In the genomic region with DNA sequence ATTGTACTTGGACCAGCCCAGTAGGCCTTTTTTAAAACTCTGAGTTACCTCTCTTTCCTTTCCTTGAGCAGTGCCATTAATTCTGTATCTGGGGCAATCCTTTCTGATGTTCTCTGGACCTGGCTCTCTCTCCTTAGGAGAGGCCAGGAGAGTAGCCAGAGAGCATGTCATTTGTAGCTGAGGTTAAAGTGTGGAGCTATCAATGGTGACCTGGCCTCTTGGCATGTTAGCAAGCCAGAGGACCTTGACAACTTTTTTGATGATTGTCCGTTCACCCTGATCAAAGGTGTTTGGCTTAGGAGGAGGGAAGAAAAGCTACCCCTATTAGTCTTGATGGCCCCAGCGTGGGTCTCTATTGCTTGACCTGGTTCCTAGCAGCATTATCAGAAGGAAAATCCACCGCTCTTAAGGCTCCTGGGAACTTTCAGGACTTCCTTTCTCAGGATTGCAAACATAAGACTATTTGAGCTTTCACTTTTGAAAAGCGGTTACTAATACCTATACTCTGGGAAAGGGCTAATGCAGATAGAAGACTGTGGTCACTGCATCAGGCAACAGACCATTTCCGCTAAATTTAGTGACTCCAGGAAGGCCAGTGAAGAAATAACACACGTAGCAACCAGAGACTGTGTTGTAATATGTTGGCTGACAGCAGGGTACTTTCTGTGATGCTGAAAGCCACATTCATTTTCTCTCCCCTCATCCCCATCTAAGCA, we compare ENCODE assay signal across 9 cellular contexts. TPM values are rescaled to one million over a fixed set of nuclear protein-coding genes. Genes with fewer than 3 reads are reported as not detected.
DNase-seq lines count a peak whose midpoint lies in the region; ATAC-seq and TF ChIP-seq lines count a peak whose summit lies in the region.
"Had no signal": no experiment of that assay in that cellular context is flagged by ENCODE, and none has a peak within 500 bp of the region (broad histone marks: within the 10 kb centered on the region; RNA-seq: fewer than 3 reads in every experiment).

No MANE protein-coding gene starts in this region.

- peaks cover 0 to 3% (median 0%) of the 10 kb centered on the region in 3 donors for H3K27me3 Mint-ChIP-seq in immature natural killer cell (ENCODE audit: low read depth in 3 of 3)
- no peaks in the 10 kb centered on the region for H3K27me3 Mint-ChIP-seq in endodermal cell (ENCODE audit: insufficient read depth)

- H3K4me1 Mint-ChIP-seq in immature natural killer cell (peaks cover 51 to 55% of the 10 kb centered on the region in 2 donors), endodermal cell (peaks cover 5% of the 10 kb centered on the region)

- H3K4me3 Mint-ChIP-seq in immature natural killer cell (peak overlapping the region; percentile 32 to 68 (median 38)), endodermal cell (no peak overlapping the region)

- peak; percentile 24 for DNase-seq in NK-92 treated with Interleukin-12 subunit alpha and Interleukin-12 subunit beta, amount 100 ng/mL, for 24 hours (lab: John Stamatoyannopoulos, UW)
- DNase-seq in NK-92 (lab: John Stamatoyannopoulos, UW; ENCODE audit: unreplicated experiment) (no peak), immature natural killer cell (peak; percentile 29 to 38 (median 36)), endodermal cell (no peak), MG63 (no peak)
- DNase-seq in activated naive CD4-positive, alpha-beta T cell treated with anti-CD3 and anti-CD28 coated beads, Interleukin-2, amount 50 U/mL, for 72 hours (ENCODE audit: low spot score in 2 of 2): no peak
- DNase-seq in activated CD4-positive, alpha-beta T cell treated with anti-CD3 and anti-CD28 coated beads, Interleukin-2, amount 50 U/mL, for 1 hour: no peak
- DNase-seq: foreskin melanocyte had no signal

- H3K4me1 ChIP-seq in subcutaneous abdominal adipose tissue (ENCODE audit: control insufficient read depth in 5 of 5, insufficient read depth in 5 of 5, low read length in 5 of 5): peaks cover 16 to 76% (median 44%) of the 10 kb centered on the region in 5 donors
- peaks cover 7% of the 10 kb centered on the region for H3K4me1 ChIP-seq in endodermal cell (ENCODE audit: control insufficient read depth, insufficient read depth, low read length)

- H3K9me3 ChIP-seq in subcutaneous abdominal adipose tissue (ENCODE audit: control insufficient read depth in 5 of 5, low read length in 5 of 5): no peaks in the 10 kb centered on the region
- H3K9me3 ChIP-seq in endodermal cell (ENCODE audit: control insufficient read depth, low read length): no peaks in the 10 kb centered on the region
- H3K9me3 ChIP-seq in MG63: no peaks in the 10 kb centered on the region

- H3K27me3 ChIP-seq in subcutaneous abdominal adipose tissue (ENCODE audit: control insufficient read depth in 5 of 5, insufficient read depth in 4 of 5, low read length in 5 of 5): no peaks in the 10 kb centered on the region
- no peaks in the 10 kb centered on the region for H3K27me3 ChIP-seq in endodermal cell (ENCODE audit: control insufficient read depth, insufficient read depth, low read length, poor library complexity, severe bottlenecking)
- H3K27me3 ChIP-seq in MG63: no peaks in the 10 kb centered on the region

- no peak for TF ChIP-seq CTCF in endodermal cell (conservative IDR thresholded peaks at IDR 0.05)

- peak overlapping the region; percentile 74 to 96 for H3K27ac Mint-ChIP-seq in activated naive CD4-positive, alpha-beta T cell treated with anti-CD3 and anti-CD28 coated beads, Interleukin-2, amount 50 U/mL, for 72 hours
- H3K27ac Mint-ChIP-seq in immature natural killer cell: peak overlapping the region; percentile 89 to 97 (median 92)
- no peak overlapping the region for H3K27ac Mint-ChIP-seq in endodermal cell

- H3K9ac ChIP-seq in subcutaneous abdominal adipose tissue (ENCODE audit: low read length in 5 of 5): peak overlapping the region; percentile 40 to 69 (median 48)
- no peak overlapping the region for H3K9ac ChIP-seq in endodermal cell (ENCODE audit: extremely low read depth, low read length, poor library complexity, severe bottlenecking)

- peak overlapping the region; percentile 74 for H3K27ac ChIP-seq in subcutaneous abdominal adipose tissue (ENCODE audit: low read depth, low read length)
- H3K27ac ChIP-seq in endodermal cell (ENCODE audit: low read depth, low read length): no peak overlapping the region

- H3K36me3 Mint-ChIP-seq in activated naive CD4-positive, alpha-beta T cell treated with anti-CD3 and anti-CD28 coated beads, Interleukin-2, amount 50 U/mL, for 72 hours: peaks cover 0 to 7% of the 10 kb centered on the region in 2 donors
- H3K36me3 Mint-ChIP-seq in immature natural killer cell (peaks cover 3 to 7% (median 4%) of the 10 kb centered on the region in 3 donors), endodermal cell (ENCODE audit: low read depth) (peaks cover 19% of the 10 kb centered on the region)

- H3K4me3 ChIP-seq in subcutaneous abdominal adipose tissue (ENCODE audit: low read depth in 1 of 5, low read length in 5 of 5) (peak overlapping the region in 1 of 5 donors; percentile 53), endodermal cell (ENCODE audit: low read length) (no peak overlapping the region), MG63 (no peak overlapping the region)

- WGBS in endodermal cell (ENCODE audit: insufficient coverage in 1 of 2, insufficient read length in 1 of 2), 2 experiments: 94% methylated on average over 4 to 6 of the region's 6 CpGs

- H3K36me3 ChIP-seq in subcutaneous abdominal adipose tissue (ENCODE audit: control insufficient read depth in 5 of 5, insufficient read depth in 5 of 5, low read length in 5 of 5) (peaks cover 0 to 7% (median 0%) of the 10 kb centered on the region in 5 donors), endodermal cell (ENCODE audit: control insufficient read depth, insufficient read depth, low read length) (peaks cover 22% of the 10 kb centered on the region), MG63 (peaks cover 2% of the 10 kb centered on the region; the same call in 1 of the 2 replicates)

- peak in 1 of 2 donors; percentile 36 for ATAC-seq in activated naive CD4-positive, alpha-beta T cell treated with anti-CD3 and anti-CD28 coated beads, Interleukin-2, amount 50 U/mL, for 72 hours

- H3K9me3 Mint-ChIP-seq in activated naive CD4-positive, alpha-beta T cell treated with anti-CD3 and anti-CD28 coated beads, Interleukin-2, amount 50 U/mL, for 72 hours: no peaks in the 10 kb centered on the region
- H3K9me3 Mint-ChIP-seq in immature natural killer cell (no peaks in the 10 kb centered on the region), endodermal cell (no peaks in the 10 kb centered on the region)

RNA-seq across cellular contexts. Expression of a gene that starts 18.2 kb away (rescaled TPM):
- 10 to 100 TPM; 46.8 to 66.2 TPM for total RNA-seq in activated naive CD4-positive, alpha-beta T cell treated with anti-CD3 and anti-CD28 coated beads, Interleukin-2, amount 50 U/mL, for 72 hours
- polyA plus RNA-seq in immature natural killer cell: 10 to 100 TPM in 1 of 3 donors, 1 to 10 TPM in 2; 4.0 to 12.9 (median 6.2) TPM
- 10 to 100 TPM; 41.4 to 42.2 TPM for total RNA-seq in endodermal cell
- 26.5 TPM for polyA plus RNA-seq in endodermal cell (2013, experiment 1 of 2)
- polyA plus RNA-seq in endodermal cell (2013, experiment 2 of 2): 25.9 TPM
- total RNA-seq in MG63 (2014; rRNA removed; shearing (Covaris generic); ENCODE audit: low replicate concordance): 5.3 and 7.9 TPM in 2 replicates

Comparison
In these comparisons a context has a peak if more than half of its experiments do, and no peak if none do; other contexts are left out.
1. DNase-seq: peak in NK-92 treated with Interleukin-12 subunit alpha and Interleukin-12 subunit beta, amount 100 ng/mL, for 24 hours (single experiment) and immature natural killer cell (3 of 3); none in NK-92 (single experiment), activated naive CD4-positive, alpha-beta T cell treated with anti-CD3 and anti-CD28 coated beads, Interleukin-2, amount 50 U/mL, for 72 hours (0 of 2), endodermal cell (single experiment), MG63 (single experiment) and activated CD4-positive, alpha-beta T cell treated with anti-CD3 and anti-CD28 coated beads, Interleukin-2, amount 50 U/mL, for 1 hour (single experiment).